2 cellular contexts compared by ENCODE assay signal in genomic region chr6:108616544-108616943, GRCh38.
A peak's percentile ranks its signal among the peaks of the same experiment; 100 is the strongest.
TF ChIP-seq lines count a peak whose summit lies in the region.

No MANE protein-coding gene starts in this region.

TF ChIP-seq in K562, 482 proteins besides CTCF, POLR2A, EP300 and RAD21:
- TF ChIP-seq CEBPG (CRISPR knock-in tag; IDR thresholded peaks at IDR 0.05) (no peak), CEBPG (tag; conservative IDR thresholded peaks at IDR 0.05 in 1 of 2, IDR thresholded peaks at IDR 0.05 in 1 of 2) (peak; percentile 25 to 44; a peak in 2 of 4 replicates), RHOXF2B (CRISPR knock-in tag; conservative IDR thresholded peaks at IDR 0.05) (no peak), ZBTB7A (IDR thresholded peaks at IDR 0.05; ENCODE audit: borderline replicate concordance, control insufficient read depth, low read depth, low read length) (no peak), CEBPB (tag; IDR thresholded peaks at IDR 0.05) (peak; percentile 90), ZFP1 (CRISPR knock-in tag; IDR thresholded peaks at IDR 0.05) (no peak), STAG1 (CRISPR knock-in tag; IDR thresholded peaks at IDR 0.05; ENCODE audit: borderline replicate concordance) (no peak), FOXP1 (CRISPR knock-in tag; IDR thresholded peaks at IDR 0.05) (no peak), DIDO1 (tag; IDR thresholded peaks at IDR 0.05; ENCODE audit: low read depth) (no peak), MAFK (IDR thresholded peaks at IDR 0.05; ENCODE audit: low read length) (no peak), RUNX1 (IDR thresholded peaks at IDR 0.05; ENCODE audit: low read depth) (no peak)

TF ChIP-seq in HepG2, 621 proteins besides CTCF, POLR2A, EP300 and RAD21:
- peak; percentile 70 for TF ChIP-seq CEBPB (IDR thresholded peaks at IDR 0.05; ENCODE audit: borderline replicate concordance, low read depth, low read length)
- no peak for TF ChIP-seq TSC22D2 (CRISPR knock-in tag; IDR thresholded peaks at IDR 0.05; ENCODE audit: borderline replicate concordance)
